10 cellular contexts compared by ENCODE assay signal in genomic region chr13:40485611-40486517, GRCh38.
A peak's percentile ranks its signal among the peaks of the same experiment; 100 is the strongest.
DNase-seq lines count a peak whose midpoint lies in the region; ATAC-seq lines count a peak whose summit lies in the region.
"Had no signal": no experiment of that assay in that cellular context is flagged by ENCODE, and none has a peak within 500 bp of the region (broad histone marks: within the 10 kb centered on the region; RNA-seq: fewer than 3 reads in every experiment).

No MANE protein-coding gene starts in this region.

- ATAC-seq in GM21619 (IDR thresholded peaks at IDR 0.05; ENCODE audit: unreplicated experiment) (peak; percentile 61), HG02884 (IDR thresholded peaks at IDR 0.05; ENCODE audit: unreplicated experiment) (no peak)
- ATAC-seq in effector memory CD8-positive, alpha-beta T cell (replicated peaks) = peak; percentile 94
- ATAC-seq in stimulated activated effector memory CD8-positive, alpha-beta T cell treated with anti-CD3 and anti-CD28 coated beads, Interleukin-12 subunit alpha, Interleukin-12 subunit beta, amount 100 ng/mL, for 72 hours = peak; percentile 96

- DNase-seq in activated CD4-positive, alpha-beta T cell treated with anti-CD3 and anti-CD28 coated beads for 48 hours = peak; percentile 74
- peak; percentile 63 to 66 (median 63) for DNase-seq in effector memory CD8-positive, alpha-beta T cell
- peak in 1 of 2 donors; percentile 68 for DNase-seq in stimulated activated effector memory CD8-positive, alpha-beta T cell treated with anti-CD3 and anti-CD28 coated beads, Interleukin-12 subunit alpha, Interleukin-12 subunit beta, amount 100 ng/mL, for 72 hours (ENCODE audit: low spot score in 2 of 2)
- DNase-seq in COLO668 (lab: John Stamatoyannopoulos, UW; ENCODE audit: unreplicated experiment) (no peak), NCI-H345 treated with DMSO at 0.1 percent for 48 hours (lab: John Stamatoyannopoulos, UW; ENCODE audit: unreplicated experiment) (no peak), NCI-H510A (lab: John Stamatoyannopoulos, UW) (no peak)
- DNase-seq: amygdala, NCI-H1417 treated with DMSO at 0.1 percent for 48 hours had no signal

- H3K36me3 Mint-ChIP-seq in effector memory CD8-positive, alpha-beta T cell (ENCODE audit: insufficient read depth) = peaks cover 4% of the 10 kb centered on the region
- no peaks in the 10 kb centered on the region for H3K36me3 Mint-ChIP-seq in stimulated activated effector memory CD8-positive, alpha-beta T cell treated with anti-CD3 and anti-CD28 coated beads, Interleukin-12 subunit alpha, Interleukin-12 subunit beta, amount 100 ng/mL, for 72 hours

- H3K4me3 Mint-ChIP-seq in effector memory CD8-positive, alpha-beta T cell = peak overlapping the region; percentile 58 to 60
- peak overlapping the region; percentile 32 for H3K4me3 Mint-ChIP-seq in stimulated activated effector memory CD8-positive, alpha-beta T cell treated with anti-CD3 and anti-CD28 coated beads, Interleukin-12 subunit alpha, Interleukin-12 subunit beta, amount 100 ng/mL, for 72 hours

- H3K27me3 Mint-ChIP-seq in effector memory CD8-positive, alpha-beta T cell = no peaks in the 10 kb centered on the region

- no peaks in the 10 kb centered on the region for H3K9me3 Mint-ChIP-seq in effector memory CD8-positive, alpha-beta T cell
- H3K9me3 Mint-ChIP-seq in stimulated activated effector memory CD8-positive, alpha-beta T cell treated with anti-CD3 and anti-CD28 coated beads, Interleukin-12 subunit alpha, Interleukin-12 subunit beta, amount 100 ng/mL, for 72 hours = no peaks in the 10 kb centered on the region

- H3K27ac Mint-ChIP-seq in effector memory CD8-positive, alpha-beta T cell = peak overlapping the region; percentile 93 to 96
- H3K27ac Mint-ChIP-seq in stimulated activated effector memory CD8-positive, alpha-beta T cell treated with anti-CD3 and anti-CD28 coated beads, Interleukin-12 subunit alpha, Interleukin-12 subunit beta, amount 100 ng/mL, for 72 hours = peak overlapping the region; percentile 45

- peaks cover 44 to 46% of the 10 kb centered on the region in 2 donors for H3K4me1 Mint-ChIP-seq in effector memory CD8-positive, alpha-beta T cell (ENCODE audit: low read depth in 2 of 2)
- H3K4me1 Mint-ChIP-seq in stimulated activated effector memory CD8-positive, alpha-beta T cell treated with anti-CD3 and anti-CD28 coated beads, Interleukin-12 subunit alpha, Interleukin-12 subunit beta, amount 100 ng/mL, for 72 hours = peaks cover 52% of the 10 kb centered on the region

Comparison
In these comparisons a context has a peak if more than half of its experiments do, and no peak if none do; other contexts are left out.
1. DNase-seq: peak in activated CD4-positive, alpha-beta T cell treated with anti-CD3 and anti-CD28 coated beads for 48 hours (single experiment) and effector memory CD8-positive, alpha-beta T cell (3 of 3); none in COLO668 (single experiment), NCI-H345 treated with DMSO at 0.1 percent for 48 hours (single experiment) and NCI-H510A (single experiment).